1 cellular context compared by ENCODE assay signal in the genomic region with DNA sequence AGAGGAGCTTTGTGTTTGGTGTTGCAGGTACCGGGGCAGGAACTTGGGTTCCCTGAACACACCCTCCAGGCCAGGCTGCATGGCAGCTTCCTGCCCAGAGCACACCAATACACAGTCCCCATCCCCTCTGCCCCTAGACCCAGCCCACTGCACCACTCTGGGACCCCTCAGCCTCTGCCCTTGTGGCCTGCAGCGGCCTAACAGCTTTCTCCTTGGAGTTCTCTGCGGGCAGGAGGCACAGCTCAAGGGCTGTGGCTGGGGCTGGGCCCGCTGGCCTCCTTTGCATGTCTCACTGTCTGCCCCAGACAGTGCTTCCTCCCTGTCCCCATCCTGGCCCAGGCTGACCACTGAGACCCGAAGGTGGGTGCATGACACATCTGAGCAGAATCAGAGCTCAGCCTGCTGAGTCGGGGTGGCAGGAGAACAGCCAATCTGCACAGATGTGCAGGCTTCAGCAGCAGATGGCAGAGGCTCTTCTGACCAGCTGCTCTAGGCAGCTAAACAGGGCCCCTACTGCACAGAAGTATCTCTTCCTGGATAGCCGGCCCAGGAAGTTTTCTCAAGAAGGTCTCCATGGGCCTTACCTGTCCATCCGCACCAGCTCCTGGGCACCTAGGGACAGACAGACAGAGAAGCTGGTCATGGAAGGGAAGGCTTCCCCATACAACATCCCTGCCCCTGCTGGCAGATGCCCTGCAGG.
TF ChIP-seq lines count a peak whose summit lies in the region.

No MANE protein-coding gene starts in this region.

TF ChIP-seq in WTC11, 78 proteins besides CTCF, POLR2A, EP300 and RAD21 (continued from another document):
- TF ChIP-seq, protein P1, sequence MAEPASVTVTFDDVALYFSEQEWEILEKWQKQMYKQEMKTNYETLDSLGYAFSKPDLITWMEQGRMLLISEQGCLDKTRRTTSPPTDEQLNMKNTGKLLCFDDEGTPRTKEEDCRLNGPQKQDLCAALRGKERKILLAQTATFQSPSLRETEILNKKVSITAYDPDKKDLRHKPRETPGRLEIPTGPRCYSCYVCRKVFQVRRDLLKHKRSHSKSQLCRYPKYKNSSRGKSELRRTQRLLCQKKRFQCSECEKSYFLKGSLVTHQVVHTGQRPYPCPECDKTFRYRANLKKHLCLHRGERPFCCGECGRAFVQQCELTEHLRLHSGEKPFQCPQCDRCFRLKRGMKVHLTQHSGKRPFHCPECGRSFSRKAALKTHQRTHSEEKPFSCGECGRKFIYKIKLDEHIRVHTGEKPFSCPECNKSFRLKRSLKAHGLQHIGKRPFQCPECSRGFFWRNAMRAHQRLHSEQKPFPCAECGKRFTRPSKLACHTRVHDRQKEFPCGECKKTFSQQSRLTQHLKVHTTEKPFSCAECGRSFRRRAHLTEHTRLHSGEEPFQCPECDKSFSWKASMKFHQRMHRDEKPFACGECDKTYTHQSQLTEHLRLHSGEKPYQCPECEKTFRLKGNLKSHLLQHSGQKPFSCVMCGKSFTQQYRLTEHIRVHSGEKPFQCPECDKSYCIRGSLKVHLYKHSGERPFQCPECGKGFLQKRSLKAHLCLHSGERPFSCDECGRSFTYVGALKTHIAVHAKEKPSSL (CRISPR knock-in tag; conservative IDR thresholded peaks at IDR 0.05), result no peak
- TF ChIP-seq CREB1 (CRISPR knock-in tag; IDR thresholded peaks at IDR 0.05), result no peak
- no peak for TF ChIP-seq JAZF1 (CRISPR knock-in tag; IDR thresholded peaks at IDR 0.05)
- no peak for TF ChIP-seq TP53 (CRISPR knock-in tag; IDR thresholded peaks at IDR 0.05)
- no peak for TF ChIP-seq E2F1 (CRISPR knock-in tag; IDR thresholded peaks at IDR 0.05)
- no peak for TF ChIP-seq ATF1 (CRISPR knock-in tag; IDR thresholded peaks at IDR 0.05)
